ENCODE assay signal across 25 cellular contexts in genomic region chr3:47629770-47630169, GRCh38.
"Had no signal": no experiment of that assay in that cellular context is flagged by ENCODE, and none has a peak within 500 bp of the region (broad histone marks: within the 10 kb centered on the region; RNA-seq: fewer than 3 reads in every experiment).

No MANE protein-coding gene starts in this region.

- H3K27me3 Mint-ChIP-seq: activated B cell treated with CpG ODN at 0.5 μM for 24 hours; activated CD4-positive, alpha-beta memory T cell treated with anti-CD3 and anti-CD28 coated beads, Interleukin-2, amount 10 ng/mL, durations not matched to agents 7 days and 5 days; activated CD8-positive, alpha-beta memory T cell treated with anti-CD3 and anti-CD28 coated beads, Interleukin-2, amount 10 ng/mL, durations not matched to agents 7 days and 5 days; activated naive CD8-positive, alpha-beta T cell treated with anti-CD3 and anti-CD28 coated beads for 36 hours had no signal

- H3K27ac Mint-ChIP-seq: activated B cell treated with CpG ODN at 0.5 μM for 24 hours; activated CD4-positive, alpha-beta memory T cell treated with anti-CD3 and anti-CD28 coated beads, Interleukin-2, amount 10 ng/mL, durations not matched to agents 7 days and 5 days; activated CD8-positive, alpha-beta memory T cell treated with anti-CD3 and anti-CD28 coated beads, Interleukin-2, amount 10 ng/mL, durations not matched to agents 7 days and 5 days; activated naive CD8-positive, alpha-beta T cell treated with anti-CD3 and anti-CD28 coated beads for 36 hours had no signal

- ATAC-seq: activated CD8-positive, alpha-beta memory T cell treated with anti-CD3 and anti-CD28 coated beads, Interleukin-2, amount 10 ng/mL, durations not matched to agents 7 days and 5 days; Panc1 had no signal

- H3K9me3 Mint-ChIP-seq: activated B cell treated with CpG ODN at 0.5 μM for 24 hours; activated CD4-positive, alpha-beta memory T cell treated with anti-CD3 and anti-CD28 coated beads, Interleukin-2, amount 10 ng/mL, durations not matched to agents 7 days and 5 days; activated naive CD8-positive, alpha-beta T cell treated with anti-CD3 and anti-CD28 coated beads for 36 hours had no signal

- DNase-seq: activated B cell treated with CpG ODN at 0.5 μM for 24 hours; activated CD4-positive, alpha-beta memory T cell treated with anti-CD3 and anti-CD28 coated beads, Interleukin-2, amount 10 ng/mL, durations not matched to agents 7 days and 5 days; activated CD4-positive, alpha-beta T cell treated with anti-CD3 and anti-CD28 coated beads for 48 hours; activated CD4-positive, CD25-positive, alpha-beta regulatory T cell treated with anti-CD3 and anti-CD28 coated beads, Interleukin-2, amount 50 U/mL, for 72 hours; activated CD8-positive, alpha-beta memory T cell treated with anti-CD3 and anti-CD28 coated beads for 24 hours; activated CD8-positive, alpha-beta memory T cell treated with anti-CD3 and anti-CD28 coated beads, Interleukin-2, amount 10 ng/mL, durations not matched to agents 7 days and 5 days; activated CD8-positive, alpha-beta memory T cell treated with anti-CD3 and anti-CD28 coated beads, Interleukin-2, amount 50 U/mL, for 48 hours; activated gamma-delta T cell treated with Interleukin-2 at 50 U/mL for 16 hours; activated naive CD4-positive, alpha-beta T cell treated with anti-CD3 and anti-CD28 coated beads, Interleukin-2, amount 50 U/mL, for 16 hours; activated naive CD8-positive, alpha-beta T cell treated with anti-CD3 and anti-CD28 coated beads for 36 hours; amniotic stem cell; aorta; Karpas-422; KBM-7; NCI-H1105; NCI-H1417 treated with DMSO at 0.1 percent for 48 hours; NCI-H187 treated with DMSO at 0.1 percent for 48 hours; NCI-H2081; NCI-H226; NCI-H524 treated with DMSO at 0.1 percent for 48 hours; SHP77; SJCRH30; T-helper 2 cell; T-helper 9 cell had no signal

- H3K4me1 Mint-ChIP-seq: activated B cell treated with CpG ODN at 0.5 μM for 24 hours; activated CD8-positive, alpha-beta memory T cell treated with anti-CD3 and anti-CD28 coated beads, Interleukin-2, amount 10 ng/mL, durations not matched to agents 7 days and 5 days had no signal

- H3K9me3 ChIP-seq: SJCRH30 had no signal

- H3K4me3 Mint-ChIP-seq: activated B cell treated with CpG ODN at 0.5 μM for 24 hours; activated CD4-positive, alpha-beta memory T cell treated with anti-CD3 and anti-CD28 coated beads, Interleukin-2, amount 10 ng/mL, durations not matched to agents 7 days and 5 days; activated CD8-positive, alpha-beta memory T cell treated with anti-CD3 and anti-CD28 coated beads, Interleukin-2, amount 10 ng/mL, durations not matched to agents 7 days and 5 days; activated naive CD8-positive, alpha-beta T cell treated with anti-CD3 and anti-CD28 coated beads for 36 hours had no signal
